ENCODE assay signal across 1 cellular context in genomic region chr2:27720004-27720551, GRCh38.
TF ChIP-seq lines count a peak whose summit lies in the region.

No MANE protein-coding gene starts in this region.

TF ChIP-seq in A549, 52 proteins besides CTCF, POLR2A, EP300 and RAD21 (continued from another document):
- TF ChIP-seq GATA3 (IDR thresholded peaks at IDR 0.05; ENCODE audit: borderline replicate concordance) (peak; percentile 94), HOXA7 (CRISPR knock-in tag; IDR thresholded peaks at IDR 0.05) (no peak; the same call in 1 of the 2 replicates), HMGXB4 (CRISPR knock-in tag; IDR thresholded peaks at IDR 0.05; ENCODE audit: borderline replicate concordance) (no peak), KDM1A (IDR thresholded peaks at IDR 0.05; ENCODE audit: low read depth) (no peak), RCOR1 (IDR thresholded peaks at IDR 0.05; ENCODE audit: low read depth, low read length) (peak; percentile 77; the same call in 1 of the 2 replicates), RNF2 (IDR thresholded peaks at IDR 0.05; ENCODE audit: borderline replicate concordance, low read depth) (no peak), MAFK (IDR thresholded peaks at IDR 0.05; ENCODE audit: partially characterized antibody) (peak; percentile 93), HOXB5 (CRISPR knock-in tag; IDR thresholded peaks at IDR 0.05) (no peak), TP53 (CRISPR knock-in tag; IDR thresholded peaks at IDR 0.05) (no peak), JUNB (IDR thresholded peaks at IDR 0.05) (peak; percentile 99), REST (IDR thresholded peaks at IDR 0.05) (no peak), MAX (IDR thresholded peaks at IDR 0.05) (peak; percentile 94), HOXB13 (CRISPR knock-in tag; IDR thresholded peaks at IDR 0.05; ENCODE audit: low read depth) (no peak), USF2 (IDR thresholded peaks at IDR 0.05) (no peak), HES2 (IDR thresholded peaks at IDR 0.05) (no peak), ZFP36 (IDR thresholded peaks at IDR 0.05; ENCODE audit: borderline replicate concordance, partially characterized antibody) (no peak), ELK1 (IDR thresholded peaks at IDR 0.05; ENCODE audit: low read depth, low read length) (no peak), ZNF302 (CRISPR knock-in tag; IDR thresholded peaks at IDR 0.05) (no peak), FOSL2 (IDR thresholded peaks at IDR 0.05) (peak; percentile 100), FOSL2 (CRISPR knock-in tag; IDR thresholded peaks at IDR 0.05) (peak; percentile 100), CHD2 (IDR thresholded peaks at IDR 0.05; ENCODE audit: low read length, partially characterized antibody) (no peak), POLR2AphosphoS2 (conservative IDR thresholded peaks at IDR 0.05; ENCODE audit: low read length) (no peak), HEYL (CRISPR knock-in tag; IDR thresholded peaks at IDR 0.05) (no peak), NFE2L2 (conservative IDR thresholded peaks at IDR 0.05; ENCODE audit: low read length) (no peak; the same call in 1 of the 2 replicates), EHMT2 (IDR thresholded peaks at IDR 0.05; ENCODE audit: low read depth) (no peak), JUN (IDR thresholded peaks at IDR 0.05) (peak; percentile 91 to 97; a peak in 4 of 5 replicates), CBX2 (IDR thresholded peaks at IDR 0.05; ENCODE audit: borderline replicate concordance, low read depth) (no peak), E2F6 (IDR thresholded peaks at IDR 0.05; ENCODE audit: borderline replicate concordance, low read depth) (no peak), PHF8 (IDR thresholded peaks at IDR 0.05; ENCODE audit: borderline replicate concordance, low read depth) (no peak), BHLHE40 (IDR thresholded peaks at IDR 0.05; ENCODE audit: low read depth, low read length) (no peak), CBX8 (IDR thresholded peaks at IDR 0.05) (no peak), BCL3 (IDR thresholded peaks at IDR 0.05) (peak; percentile 85; the same call in 2 of the 3 replicates), MAZ (IDR thresholded peaks at IDR 0.05; ENCODE audit: borderline replicate concordance, low read depth, low read length) (no peak), PBX3 (IDR thresholded peaks at IDR 0.05) (peak; percentile 46; the same call in 1 of the 2 replicates), MYC (IDR thresholded peaks at IDR 0.05; ENCODE audit: borderline replicate concordance, low read length) (no peak; the same call in 1 of the 2 replicates), NPAS2 (CRISPR knock-in tag; IDR thresholded peaks at IDR 0.05; ENCODE audit: borderline replicate concordance) (no peak), NR3C1 (IDR thresholded peaks at IDR 0.05) (no peak), TFCP2L1 (CRISPR knock-in tag; IDR thresholded peaks at IDR 0.05) (no peak), RARB (CRISPR knock-in tag; IDR thresholded peaks at IDR 0.05) (no peak), KDM5A (IDR thresholded peaks at IDR 0.05) (no peak), FOSB (CRISPR knock-in tag; IDR thresholded peaks at IDR 0.05) (no peak), ATOH8 (CRISPR knock-in tag; IDR thresholded peaks at IDR 0.05; ENCODE audit: low read depth) (no peak; the same call in 1 of the 2 replicates), ESRRA (IDR thresholded peaks at IDR 0.05; ENCODE audit: borderline replicate concordance, low read length) (no peak), CEBPB (IDR thresholded peaks at IDR 0.05) (peak in 1 of 2 experiments; percentile 81; a peak in 2 of 4 replicates), FOXS1 (CRISPR knock-in tag; IDR thresholded peaks at IDR 0.05) (no peak), CHD4 (IDR thresholded peaks at IDR 0.05; ENCODE audit: borderline replicate concordance) (no peak), SREBF2 (IDR thresholded peaks at IDR 0.05) (no peak)
